In genomic region chr2:188369365-188369764, GRCh38 we compare ENCODE assay signal across 8 cellular contexts.
DNase-seq lines count a peak whose midpoint lies in the region; ATAC-seq and TF ChIP-seq lines count a peak whose summit lies in the region.

No MANE protein-coding gene starts in this region.

- peak; percentile 65 for TF ChIP-seq CTCF in lower lobe of right lung (IDR thresholded peaks at IDR 0.05)

- ATAC-seq in GM18909 (IDR thresholded peaks at IDR 0.05; ENCODE audit: poor library complexity, unreplicated experiment) (peak; percentile 83), HG03066 (IDR thresholded peaks at IDR 0.05; ENCODE audit: low read depth, unreplicated experiment) (peak; percentile 75), lower lobe of right lung (peak; percentile 60 to 79), HG02981 (IDR thresholded peaks at IDR 0.05; ENCODE audit: unreplicated experiment) (no peak)

- H3K27ac ChIP-seq in lower lobe of right lung: no peak overlapping the region

- H3K9me3 ChIP-seq in lower lobe of right lung: no peaks in the 10 kb centered on the region

- H3K27me3 ChIP-seq in lower lobe of right lung (ENCODE audit: low read depth): no peaks in the 10 kb centered on the region

- DNase-seq in DMS 273 (lab: John Stamatoyannopoulos, UW; ENCODE audit: unreplicated experiment): peak; percentile 78
- DNase-seq in NCI-H748 treated with DMSO at 0.1 percent for 48 hours (lab: John Stamatoyannopoulos, UW): peak; percentile 53
- DNase-seq in dedifferentiated amniotic fluid mesenchymal stem cell (ENCODE audit: extremely low spot score): peak; percentile 34
- DNase-seq in lower lobe of right lung: no peak
- DNase-seq in stimulated activated CD8-positive, alpha-beta memory T cell treated with anti-CD3 and anti-CD28 coated beads, Interleukin-4, amount 100 ng/mL, for 48 hours: no peak

- no peaks in the 10 kb centered on the region for H3K36me3 ChIP-seq in lower lobe of right lung

- H3K4me3 ChIP-seq in lower lobe of right lung: no peak overlapping the region

- peaks cover 8% of the 10 kb centered on the region for H3K4me1 ChIP-seq in lower lobe of right lung

- intact Hi-C loops in lower lobe of right lung (cut with DNase I): no loop called here

Comparison
In these comparisons a context has a peak if more than half of its experiments do, and no peak if none do; other contexts are left out.
1. DNase-seq: peak in DMS 273 (single experiment), NCI-H748 treated with DMSO at 0.1 percent for 48 hours (single experiment) and dedifferentiated amniotic fluid mesenchymal stem cell (single experiment); none in lower lobe of right lung (single experiment) and stimulated activated CD8-positive, alpha-beta memory T cell treated with anti-CD3 and anti-CD28 coated beads, Interleukin-4, amount 100 ng/mL, for 48 hours (single experiment).